1 cellular context compared by ENCODE assay signal in genomic region chr21:46229133-46229922, GRCh38.
TF ChIP-seq lines count a peak whose summit lies in the region.

No MANE protein-coding gene starts in this region.

TF ChIP-seq in IMR-90, 13 proteins besides CTCF, POLR2A, EP300 and RAD21:
- TF ChIP-seq MXI1 (IDR thresholded peaks at IDR 0.05; ENCODE audit: borderline replicate concordance, low read depth, low read length) (no peak), RFX5 (IDR thresholded peaks at IDR 0.05; ENCODE audit: low read depth, low read length) (no peak), SMC3 (IDR thresholded peaks at IDR 0.05; ENCODE audit: low read depth, low read length) (no peak), FOS (IDR thresholded peaks at IDR 0.05; ENCODE audit: low read depth, low read length) (no peak), NFE2L2 (IDR thresholded peaks at IDR 0.05; ENCODE audit: low read depth, low read length) (no peak), CHD1 (IDR thresholded peaks at IDR 0.05; ENCODE audit: low read depth, low read length) (no peak), MAFK (IDR thresholded peaks at IDR 0.05; ENCODE audit: low read depth, low read length) (no peak), BHLHE40 (IDR thresholded peaks at IDR 0.05; ENCODE audit: low read depth, low read length) (no peak), RCOR1 (IDR thresholded peaks at IDR 0.05; ENCODE audit: insufficient replicate concordance, low read length) (no peak), CEBPB (IDR thresholded peaks at IDR 0.05; ENCODE audit: low read depth, low read length) (no peak)
- TF ChIP-seq, protein P1, sequence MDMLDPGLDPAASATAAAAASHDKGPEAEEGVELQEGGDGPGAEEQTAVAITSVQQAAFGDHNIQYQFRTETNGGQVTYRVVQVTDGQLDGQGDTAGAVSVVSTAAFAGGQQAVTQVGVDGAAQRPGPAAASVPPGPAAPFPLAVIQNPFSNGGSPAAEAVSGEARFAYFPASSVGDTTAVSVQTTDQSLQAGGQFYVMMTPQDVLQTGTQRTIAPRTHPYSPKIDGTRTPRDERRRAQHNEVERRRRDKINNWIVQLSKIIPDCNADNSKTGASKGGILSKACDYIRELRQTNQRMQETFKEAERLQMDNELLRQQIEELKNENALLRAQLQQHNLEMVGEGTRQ (IDR thresholded peaks at IDR 0.05; ENCODE audit: low read depth, low read length) = no peak
- TF ChIP-seq, protein P2, sequence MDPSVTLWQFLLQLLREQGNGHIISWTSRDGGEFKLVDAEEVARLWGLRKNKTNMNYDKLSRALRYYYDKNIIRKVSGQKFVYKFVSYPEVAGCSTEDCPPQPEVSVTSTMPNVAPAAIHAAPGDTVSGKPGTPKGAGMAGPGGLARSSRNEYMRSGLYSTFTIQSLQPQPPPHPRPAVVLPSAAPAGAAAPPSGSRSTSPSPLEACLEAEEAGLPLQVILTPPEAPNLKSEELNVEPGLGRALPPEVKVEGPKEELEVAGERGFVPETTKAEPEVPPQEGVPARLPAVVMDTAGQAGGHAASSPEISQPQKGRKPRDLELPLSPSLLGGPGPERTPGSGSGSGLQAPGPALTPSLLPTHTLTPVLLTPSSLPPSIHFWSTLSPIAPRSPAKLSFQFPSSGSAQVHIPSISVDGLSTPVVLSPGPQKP (IDR thresholded peaks at IDR 0.05; ENCODE audit: borderline replicate concordance, low read depth, low read length) = no peak
